ENCODE assay signal across 13 cellular contexts in genomic region chr16:53891409-53892139, GRCh38.
DNase-seq lines count a peak whose midpoint lies in the region; ATAC-seq, FAIRE-seq and TF ChIP-seq lines count a peak whose summit lies in the region.
"Had no signal": no experiment of that assay in that cellular context is flagged by ENCODE, and none has a peak within 500 bp of the region (broad histone marks: within the 10 kb centered on the region; RNA-seq: fewer than 3 reads in every experiment).

No MANE protein-coding gene starts in this region.

- H3K4me3 Mint-ChIP-seq in activated T-helper 17 cell treated with anti-CD3 and anti-CD28 coated beads, Interleukin-2, amount 50 U/mL, for 72 hours: peak overlapping the region; percentile 23

- peaks cover 7% of the 10 kb centered on the region for H3K9me3 Mint-ChIP-seq in activated T-helper 17 cell treated with anti-CD3 and anti-CD28 coated beads, Interleukin-2, amount 50 U/mL, for 72 hours

- H3K36me3 Mint-ChIP-seq in activated T-helper 17 cell treated with anti-CD3 and anti-CD28 coated beads, Interleukin-2, amount 50 U/mL, for 72 hours (ENCODE audit: low read depth): peaks cover 14% of the 10 kb centered on the region

- H3K27ac ChIP-seq in SK-N-SH (ENCODE audit: low read depth in 2 of 2, low read length in 1 of 2) (peak overlapping the region in 1 of 2 experiments; percentile 27; a peak in 1 of 4 replicates), HepG2 (ENCODE audit: extremely low read length, insufficient read depth, low read length) (no peak overlapping the region), right lobe of liver (no peak overlapping the region), subcutaneous abdominal adipose tissue (ENCODE audit: low read depth, low read length) (peak overlapping the region; percentile 45)

- H3K9ac ChIP-seq in SK-N-SH: no peak overlapping the region
- H3K9ac ChIP-seq in HepG2 (ENCODE audit: insufficient read depth, low read depth, low read length): no peak overlapping the region
- no peak overlapping the region for H3K9ac ChIP-seq in subcutaneous abdominal adipose tissue (ENCODE audit: low read length in 5 of 5)

- POLR2A ChIA-PET in SK-N-SH (lab: Yijun Ruan, JAX) (interaction anchor here (0.9 kb wide), 1 partner anchor 168 kb away, joined by 4 read pairs; no protein-coding TSS in a partner anchor), HepG2 (lab: Yijun Ruan, JAX) (no interaction called here)

- TF ChIP-seq CTCF in SK-N-SH (IDR thresholded peaks at IDR 0.05) (no peak), HepG2 (CRISPR knock-in tag; IDR thresholded peaks at IDR 0.05) (no peak), right lobe of liver (IDR thresholded peaks at IDR 0.05) (no peak)

- peaks cover 9 to 12% of the 10 kb centered on the region in 2 experiments for H3K36me3 ChIP-seq in SK-N-SH (replicated peaks in 1 of 2; ENCODE audit: control insufficient read depth in 1 of 2, insufficient read depth in 2 of 2, low read length in 1 of 2)
- H3K36me3 ChIP-seq in HepG2 (replicated peaks in 1 of 2; ENCODE audit: control insufficient read depth in 1 of 2, insufficient read depth in 2 of 2, low read length in 2 of 2): peaks cover 5 to 12% of the 10 kb centered on the region in 2 experiments; a peak in 4 of 5 replicates
- peaks cover 0 to 7% (median 0%) of the 10 kb centered on the region in 4 donors for H3K36me3 ChIP-seq in right lobe of liver
- H3K36me3 ChIP-seq in subcutaneous abdominal adipose tissue (ENCODE audit: control insufficient read depth in 5 of 5, insufficient read depth in 5 of 5, low read length in 5 of 5): peaks cover 0 to 23% (median 12%) of the 10 kb centered on the region in 5 donors

- FAIRE-seq in HepG2 (lab: Jason Lieb, UNC): no peak
- FAIRE-seq: HTR-8/SVneo had no signal

- ATAC-seq in SK-N-SH treated with all-trans-retinoic acid at 6 μM for 48 hours (no peak), HepG2 (peak; percentile 74), right lobe of liver (no peak), HG02884 (IDR thresholded peaks at IDR 0.05; ENCODE audit: unreplicated experiment) (no peak)
- no peak for ATAC-seq in activated T-helper 17 cell treated with anti-CD3 and anti-CD28 coated beads, Interleukin-2, amount 50 U/mL, for 72 hours (replicated peaks)

- CTCF ChIA-PET in SK-N-SH (lab: Yijun Ruan, JAX): interaction anchor here (0.7 to 3.5 kb wide), 26 partner anchors 8 to 1480 kb away, joined by 3 to 13 read pairs (median 3); partner anchors contain the start of gene IRX3
- CTCF ChIA-PET in HepG2 (lab: Yijun Ruan, JAX; ENCODE audit: low intra/inter-chr PET ratio, low total read pairs): interaction anchor here (1.0 to 1.1 kb wide), 2 partner anchors 117 to 119 kb away, joined by 3 read pairs; no protein-coding TSS in a partner anchor

- peaks cover 12% of the 10 kb centered on the region for H3K4me1 Mint-ChIP-seq in activated T-helper 17 cell treated with anti-CD3 and anti-CD28 coated beads, Interleukin-2, amount 50 U/mL, for 72 hours

- H3K27me3 Mint-ChIP-seq in activated T-helper 17 cell treated with anti-CD3 and anti-CD28 coated beads, Interleukin-2, amount 50 U/mL, for 72 hours: no peaks in the 10 kb centered on the region

- H2AFZ ChIP-seq in SK-N-SH (ENCODE audit: low read depth): 0 out of 2 replicates have a peak overlapping the region, but pooled peaks have one; percentile 11
- no peak overlapping the region for H2AFZ ChIP-seq in HepG2 (ENCODE audit: low read length)

- no peak overlapping the region for H3K27ac Mint-ChIP-seq in activated T-helper 17 cell treated with anti-CD3 and anti-CD28 coated beads, Interleukin-2, amount 50 U/mL, for 72 hours

- no peaks in the 10 kb centered on the region for H3K27me3 ChIP-seq in SK-N-SH (ENCODE audit: insufficient read depth)
- H3K27me3 ChIP-seq in HepG2 (ENCODE audit: control insufficient read depth in 1 of 2, insufficient read depth in 2 of 2, low read length in 2 of 2): no peaks in the 10 kb centered on the region
- H3K27me3 ChIP-seq in right lobe of liver: no peaks in the 10 kb centered on the region
- H3K27me3 ChIP-seq in subcutaneous abdominal adipose tissue (ENCODE audit: control insufficient read depth in 5 of 5, insufficient read depth in 4 of 5, low read length in 5 of 5): no peaks in the 10 kb centered on the region

- no peaks in the 10 kb centered on the region for H3K9me2 ChIP-seq in SK-N-SH

- TF ChIP-seq RAD21 in SK-N-SH (IDR thresholded peaks at IDR 0.05; ENCODE audit: low read length) (no peak), HepG2 (CRISPR knock-in tag; IDR thresholded peaks at IDR 0.05) (no peak)

- H3K79me2 ChIP-seq in SK-N-SH (ENCODE audit: insufficient read depth) (no peaks in the 10 kb centered on the region), HepG2 (ENCODE audit: insufficient read depth, low read length) (no peaks in the 10 kb centered on the region)

- peak overlapping the region; percentile 34; the same call in 1 of the 2 replicates for H3K4me2 ChIP-seq in SK-N-SH
- no peak overlapping the region for H3K4me2 ChIP-seq in HepG2 (ENCODE audit: low read depth, low read length)

- no TSS peak for BruUV-seq in HepG2 (replicated peaks; lab: Mats Ljungman, UMichigan)

- 72% methylated on average over 9 of the region's 9 CpGs for WGBS in SK-N-SH (ENCODE audit: low lambda C conversion rate)
- 72% methylated on average over 9 of the region's 9 CpGs for WGBS in HepG2 (ENCODE audit: low lambda C conversion rate)
- 66% methylated on average over 9 of the region's 9 CpGs for WGBS in right lobe of liver (ENCODE audit: insufficient coverage, low coverage, low lambda C conversion rate, missing lambda C conversion rate)

- in situ Hi-C loops in HepG2 (cut with HindIII; ENCODE audit: extremely low pct_ligation_motif_present, low pct_unique_long_range_greater_than_20kb): no loop called here

- intact Hi-C loops in HepG2 (cut with micrococcal nuclease; ENCODE audit: unreplicated experiment): loop anchor here (1.0 to 10.0 kb wide), 4 partner anchors 118 to 1366 kb away; partner anchors contain the start of gene IRX3
- intact Hi-C loops in right lobe of liver (cut with DNase I): no loop called here

- H3K4me3 ChIP-seq in SK-N-SH (ENCODE audit: low read depth in 2 of 2, low read length in 1 of 2): no peak overlapping the region
- no peak overlapping the region for H3K4me3 ChIP-seq in HepG2 (replicated peaks in 1 of 3; ENCODE audit: insufficient read depth in 1 of 3, low read depth in 2 of 3, low read length in 3 of 3)
- no peak overlapping the region for H3K4me3 ChIP-seq in right lobe of liver
- H3K4me3 ChIP-seq in subcutaneous abdominal adipose tissue (ENCODE audit: low read depth in 1 of 5, low read length in 5 of 5): no peak overlapping the region
- H3K4me3 ChIP-seq: K562 had no signal

- TF ChIP-seq EP300 in SK-N-SH (IDR thresholded peaks at IDR 0.05; ENCODE audit: borderline replicate concordance in 1 of 2, low read depth in 1 of 2, low read length in 1 of 2) (no peak), HepG2 (IDR thresholded peaks at IDR 0.05; ENCODE audit: low read depth in 2 of 2, low read length in 2 of 2) (no peak), HepG2 (CRISPR knock-in tag; IDR thresholded peaks at IDR 0.05; ENCODE audit: borderline replicate concordance) (no peak)

- H3K9me3 ChIP-seq in SK-N-SH (no peaks in the 10 kb centered on the region), HepG2 (ENCODE audit: low read length) (no peaks in the 10 kb centered on the region), right lobe of liver (no peaks in the 10 kb centered on the region), subcutaneous abdominal adipose tissue (ENCODE audit: control insufficient read depth in 5 of 5, low read length in 5 of 5) (no peaks in the 10 kb centered on the region)

- DNase-seq in SK-N-SH (no peak), HepG2 (ENCODE audit: low spot score) (no peak), right lobe of liver (no peak), mucosa of gallbladder (ENCODE audit: low spot score) (no peak)
- DNase-seq: 8988T, DMS153, NCI-H1048 had no signal

- H4K20me1 ChIP-seq in SK-N-SH (ENCODE audit: insufficient read depth) (no peaks in the 10 kb centered on the region), HepG2 (ENCODE audit: insufficient read depth, low read length) (no peaks in the 10 kb centered on the region)

- TF ChIP-seq POLR2A in HepG2 (IDR thresholded peaks at IDR 0.05; ENCODE audit: insufficient read depth in 1 of 2, low read depth in 2 of 2, low read length in 2 of 2): no peak
- no peak for TF ChIP-seq POLR2A in right lobe of liver (IDR thresholded peaks at IDR 0.05)

- H3K4me1 ChIP-seq in SK-N-SH (ENCODE audit: control insufficient read depth in 1 of 2, insufficient read depth in 2 of 2, low read depth in 1 of 2, low read length in 1 of 2) (peaks cover 8 to 29% of the 10 kb centered on the region in 2 experiments; a peak in 3 of 4 replicates), HepG2 (ENCODE audit: insufficient read depth, low read length) (peaks cover 26% of the 10 kb centered on the region), right lobe of liver (no peaks in the 10 kb centered on the region), subcutaneous abdominal adipose tissue (ENCODE audit: control insufficient read depth in 5 of 5, insufficient read depth in 5 of 5, low read length in 5 of 5) (peaks cover 0 to 16% (median 13%) of the 10 kb centered on the region in 5 donors)

- peaks cover 15% of the 10 kb centered on the region for H3F3A ChIP-seq in SK-N-SH (replicated peaks; ENCODE audit: insufficient read depth)

TF ChIP-seq in SK-N-SH, 30 proteins besides CTCF, POLR2A, EP300 and RAD21 (continues in another document):
- TF ChIP-seq RFX5 (IDR thresholded peaks at IDR 0.05; ENCODE audit: low read length) (no peak), GABPA (IDR thresholded peaks at IDR 0.05; ENCODE audit: low read depth) (no peak), YY1 (IDR thresholded peaks at IDR 0.05; ENCODE audit: low read depth) (no peak), TAF1 (IDR thresholded peaks at IDR 0.05; ENCODE audit: borderline replicate concordance, low read depth, low read length) (no peak)

TF ChIP-seq in SK-N-SH treated with all-trans-retinoic acid at 6 μM for 48 hours, 23 proteins besides CTCF, POLR2A, EP300 and RAD21 (continues in another document):
- TF ChIP-seq ZC3H10 (CRISPR knock-in tag; IDR thresholded peaks at IDR 0.05) (no peak), SNAI2 (CRISPR knock-in tag; IDR thresholded peaks at IDR 0.05) (no peak), TCF4 (CRISPR knock-in tag; IDR thresholded peaks at IDR 0.05; ENCODE audit: borderline replicate concordance) (no peak), ZNF8 (CRISPR knock-in tag; IDR thresholded peaks at IDR 0.05) (no peak)

TF ChIP-seq in HepG2, 621 proteins besides CTCF, POLR2A, EP300 and RAD21 (continues in another document):
- TF ChIP-seq ZNF441 (CRISPR knock-in tag; IDR thresholded peaks at IDR 0.05; ENCODE audit: borderline replicate concordance) (0 out of 2 replicates have a peak, but pooled peaks have one; percentile 51), HNF4A (CRISPR knock-in tag; IDR thresholded peaks at IDR 0.05) (peak; percentile 44; the same call in 1 of the 2 replicates), MED1 (CRISPR knock-in tag; IDR thresholded peaks at IDR 0.05) (0 out of 2 replicates have a peak, but pooled peaks have one; percentile 32), ZNF839 (CRISPR knock-in tag; IDR thresholded peaks at IDR 0.05; ENCODE audit: borderline replicate concordance) (no peak), ZNF775 (CRISPR knock-in tag; IDR thresholded peaks at IDR 0.05; ENCODE audit: borderline replicate concordance) (no peak), ERF (CRISPR knock-in tag; IDR thresholded peaks at IDR 0.05) (peak; percentile 4; the same call in 1 of the 2 replicates), ZBTB38 (CRISPR knock-in tag; IDR thresholded peaks at IDR 0.05) (peak; percentile 37; the same call in 1 of the 2 replicates)
